ENCODE assay signal across 19 cellular contexts in the genomic region with DNA sequence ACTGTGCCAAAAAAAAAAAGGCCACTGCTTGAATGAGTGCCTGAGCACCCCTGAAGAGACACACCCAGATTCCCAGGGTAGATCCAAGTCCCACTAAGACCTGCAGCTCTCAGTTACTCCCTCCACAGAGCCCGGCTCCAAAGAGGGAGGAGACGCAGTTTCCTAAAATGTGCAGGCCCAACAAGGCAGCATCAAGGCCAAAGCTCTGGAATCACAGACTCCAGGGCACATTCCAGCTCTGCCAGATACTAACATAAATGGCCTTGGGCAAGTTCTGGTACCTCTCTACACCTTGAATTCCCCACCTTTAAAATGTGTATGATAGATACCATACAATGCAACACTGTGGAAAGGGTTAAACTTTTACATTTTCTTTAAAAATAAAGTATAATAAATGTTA. TPM values are rescaled to one million over a fixed set of nuclear protein-coding genes. Genes with fewer than 3 reads are reported as not detected.
DNase-seq lines count a peak whose midpoint lies in the region; ATAC-seq and TF ChIP-seq lines count a peak whose summit lies in the region.
"Had no signal": no experiment of that assay in that cellular context is flagged by ENCODE, and none has a peak within 500 bp of the region (broad histone marks: within the 10 kb centered on the region; RNA-seq: fewer than 3 reads in every experiment).

No MANE protein-coding gene starts in this region.

- H4K5ac ChIP-seq in mesendoderm (ENCODE audit: low read length) = no peak overlapping the region

- peaks cover 0 to 43% (median 0%) of the 10 kb centered on the region in 11 experiments; a peak in 5 of 22 replicates for H4K20me1 ChIP-seq in BLaER1 treated with 17β-estradiol and CSF1 and Interleukin-3, amounts not matched to agents 10 nM and 100 nM
- H4K20me1 ChIP-seq: BLaER1 had no signal

- H2BK5ac ChIP-seq in mesendoderm (ENCODE audit: low read length) = no peak overlapping the region

- no peak for TF ChIP-seq CTCF in HFFc6 (IDR thresholded peaks at IDR 0.05)
- TF ChIP-seq CTCF in endodermal cell (conservative IDR thresholded peaks at IDR 0.05) = no peak
- TF ChIP-seq CTCF in right lobe of liver (IDR thresholded peaks at IDR 0.05) = no peak

- H3K23ac ChIP-seq in mesendoderm (ENCODE audit: low read length) = no peak overlapping the region

- peak overlapping the region; percentile 63 for H3K27ac Mint-ChIP-seq in HFFc6
- H3K27ac Mint-ChIP-seq in endodermal cell = peak overlapping the region; percentile 35
- H3K27ac Mint-ChIP-seq: B cell; CD4-positive, alpha-beta T cell; CD8-positive, alpha-beta memory T cell had no signal

- no peaks in the 10 kb centered on the region for H3K27me3 ChIP-seq in BLaER1 treated with 17β-estradiol and CSF1 and Interleukin-3, amounts not matched to agents 10 nM and 100 nM
- no peaks in the 10 kb centered on the region for H3K27me3 ChIP-seq in endodermal cell (ENCODE audit: control insufficient read depth, insufficient read depth, low read length, poor library complexity, severe bottlenecking)
- H3K27me3 ChIP-seq in mesendoderm (ENCODE audit: insufficient read depth, low read length, poor library complexity) = no peaks in the 10 kb centered on the region
- H3K27me3 ChIP-seq in right lobe of liver = no peaks in the 10 kb centered on the region
- H3K27me3 ChIP-seq: BLaER1 had no signal

- no peak overlapping the region for H3K56ac ChIP-seq in mesendoderm (ENCODE audit: low read length)

- H3K79me1 ChIP-seq in mesendoderm (ENCODE audit: low read length) = no peaks in the 10 kb centered on the region

- no peak overlapping the region for H2BK15ac ChIP-seq in mesendoderm (replicated peaks; ENCODE audit: low read depth)

- H3K4me3 ChIP-seq in BLaER1 treated with 17β-estradiol and CSF1 and Interleukin-3, amounts not matched to agents 10 nM and 100 nM = no peak overlapping the region
- H3K4me3 ChIP-seq in endodermal cell (ENCODE audit: low read length) = no peak overlapping the region
- no peak overlapping the region for H3K4me3 ChIP-seq in mesendoderm (ENCODE audit: low read length)
- H3K4me3 ChIP-seq in right lobe of liver = no peak overlapping the region
- H3K4me3 ChIP-seq: BLaER1 had no signal

- no peak overlapping the region for H3K4ac ChIP-seq in mesendoderm (ENCODE audit: low read depth, low read length)

- H3K4me3 Mint-ChIP-seq in HFFc6 (no peak overlapping the region; the same call in 1 of the 2 replicates), endodermal cell (no peak overlapping the region)
- H3K4me3 Mint-ChIP-seq: B cell; CD14-positive monocyte; CD4-positive, alpha-beta T cell; CD8-positive, alpha-beta memory T cell had no signal

- H3K79me2 ChIP-seq in mesendoderm (ENCODE audit: control insufficient read depth, insufficient read depth, low read length) = no peaks in the 10 kb centered on the region

- no peaks in the 10 kb centered on the region for H3K9me3 Mint-ChIP-seq in HFFc6
- no peaks in the 10 kb centered on the region for H3K9me3 Mint-ChIP-seq in endodermal cell
- H3K9me3 Mint-ChIP-seq: CD4-positive, alpha-beta T cell had no signal

- ATAC-seq in GM19328 (IDR thresholded peaks at IDR 0.05; ENCODE audit: unreplicated experiment) = no peak
- ATAC-seq in right lobe of liver = no peak

- no peaks in the 10 kb centered on the region; a peak in 1 of 22 replicates for H3K36me3 ChIP-seq in BLaER1 treated with 17β-estradiol and CSF1 and Interleukin-3, amounts not matched to agents 10 nM and 100 nM
- H3K36me3 ChIP-seq in endodermal cell (ENCODE audit: control insufficient read depth, insufficient read depth, low read length) (no peaks in the 10 kb centered on the region), mesendoderm (ENCODE audit: control insufficient read depth, insufficient read depth, low read length) (no peaks in the 10 kb centered on the region), right lobe of liver (no peaks in the 10 kb centered on the region)
- H3K36me3 ChIP-seq: BLaER1 had no signal

- DNase-seq in HFFc6 = no peak
- DNase-seq in endodermal cell = no peak
- no peak for DNase-seq in mesendoderm
- DNase-seq in right lobe of liver = no peak
- DNase-seq in hippocampal formation (lab: John Stamatoyannopoulos, UW) = no peak
- no peak for DNase-seq in NCI-H446 (lab: John Stamatoyannopoulos, UW)
- DNase-seq: CD4-positive, alpha-beta T cell; CD8-positive, alpha-beta memory T cell; DMS 273 treated with DMSO at 0.1 percent for 48 hours; DMS79; GF-D8; GOT3; HCEC 1CT had no signal

- H3K4me2 ChIP-seq in BLaER1 treated with 17β-estradiol and CSF1 and Interleukin-3, amounts not matched to agents 10 nM and 100 nM = peak overlapping the region in 8 of 11 experiments; percentile 16 to 81 (median 66); a peak in 14 of 22 replicates
- H3K4me2 ChIP-seq in mesendoderm (ENCODE audit: low read length) = no peak overlapping the region
- H3K4me2 ChIP-seq: BLaER1 had no signal

- no peak overlapping the region for H2BK120ac ChIP-seq in mesendoderm (ENCODE audit: low read depth, low read length)

- peaks cover 63 to 96% (median 80%) of the 10 kb centered on the region in 10 experiments for H3K4me1 ChIP-seq in BLaER1 treated with 17β-estradiol and CSF1 and Interleukin-3, amounts not matched to agents 10 nM and 100 nM
- H3K4me1 ChIP-seq in endodermal cell (ENCODE audit: control insufficient read depth, insufficient read depth, low read length) (no peaks in the 10 kb centered on the region), mesendoderm (ENCODE audit: control insufficient read depth, low read depth, low read length) (peaks cover 2% of the 10 kb centered on the region), right lobe of liver (no peaks in the 10 kb centered on the region)

- no peak overlapping the region for H2AK5ac ChIP-seq in mesendoderm (ENCODE audit: low read length)

- no peak for TF ChIP-seq POLR2A in right lobe of liver (IDR thresholded peaks at IDR 0.05)

- no peak overlapping the region for H3K18ac ChIP-seq in mesendoderm (ENCODE audit: low read length)

- no peak overlapping the region for H4K8ac ChIP-seq in mesendoderm (ENCODE audit: low read depth, low read length)

- H3K36me3 Mint-ChIP-seq in HFFc6 (ENCODE audit: low read depth) (no peaks in the 10 kb centered on the region), endodermal cell (ENCODE audit: low read depth) (no peaks in the 10 kb centered on the region)
- H3K36me3 Mint-ChIP-seq: CD8-positive, alpha-beta memory T cell had no signal

- peak overlapping the region in 2 of 11 experiments; percentile 2 to 11; a peak in 1 of 22 replicates for H3K9ac ChIP-seq in BLaER1 treated with 17β-estradiol and CSF1 and Interleukin-3, amounts not matched to agents 10 nM and 100 nM
- no peak overlapping the region for H3K9ac ChIP-seq in endodermal cell (ENCODE audit: extremely low read depth, low read length, poor library complexity, severe bottlenecking)
- H3K9ac ChIP-seq in mesendoderm (ENCODE audit: low read length) = no peak overlapping the region
- H3K9ac ChIP-seq: BLaER1 had no signal

- no peaks in the 10 kb centered on the region for H3K27me3 Mint-ChIP-seq in HFFc6 (ENCODE audit: insufficient read depth)
- no peaks in the 10 kb centered on the region for H3K27me3 Mint-ChIP-seq in endodermal cell (ENCODE audit: insufficient read depth)
- H3K27me3 Mint-ChIP-seq: B cell; CD4-positive, alpha-beta T cell had no signal

- H3K27ac ChIP-seq in BLaER1 treated with 17β-estradiol and CSF1 and Interleukin-3, amounts not matched to agents 10 nM and 100 nM = peak overlapping the region in 4 of 11 experiments; percentile 10 to 35 (median 22); a peak in 4 of 22 replicates
- H3K27ac ChIP-seq in endodermal cell (ENCODE audit: low read depth, low read length) (no peak overlapping the region), mesendoderm (ENCODE audit: low read depth, low read length) (peak overlapping the region; percentile 23), right lobe of liver (no peak overlapping the region)
- H3K27ac ChIP-seq: 22Rv1, BLaER1 had no signal

- no peaks in the 10 kb centered on the region for H3K9me3 ChIP-seq in BLaER1 treated with 17β-estradiol and CSF1 and Interleukin-3, amounts not matched to agents 10 nM and 100 nM (replicated peaks in 1 of 11)
- H3K9me3 ChIP-seq in endodermal cell (ENCODE audit: control insufficient read depth, low read length) = no peaks in the 10 kb centered on the region
- no peaks in the 10 kb centered on the region for H3K9me3 ChIP-seq in right lobe of liver
- H3K9me3 ChIP-seq: BLaER1 had no signal

- peaks cover 46% of the 10 kb centered on the region for H3K4me1 Mint-ChIP-seq in HFFc6 (ENCODE audit: low read depth)
- no peaks in the 10 kb centered on the region for H3K4me1 Mint-ChIP-seq in endodermal cell

- 89 to 100% methylated on average over 1 to 2 of the region's 2 CpGs for whole genome bisulfite sequencing in endodermal cell (ENCODE audit: insufficient coverage in 1 of 2, insufficient read length in 1 of 2), 2 experiments
- WGBS in mesendoderm (ENCODE audit: extremely low coverage, insufficient coverage, low lambda C conversion rate) = no CpG with 5 or more reads among the region's 2 CpGs
- WGBS in right lobe of liver (ENCODE audit: insufficient coverage, low coverage, low lambda C conversion rate, missing lambda C conversion rate) = 83% methylated on average over 1 of the region's 2 CpGs

- intact Hi-C loops in right lobe of liver (cut with DNase I) = no loop called here

RNA-seq across cellular contexts. Expression of a gene that starts 57.0 kb away (rescaled TPM):
- total RNA-seq in HFFc6 (2021; fragmentation: NEBNext Ultra II Directional; extraction: Animal tissue kit (Norgen Biotek cat#: 25700)) = 1 to 10 TPM; 1.4 to 7.4 (median 3.1) TPM
- total RNA-seq in endodermal cell (10 to 100 TPM in 1 of 2 donors, 1 to 10 TPM in 1; 8.6 to 14.7 TPM), right lobe of liver (1 to 10 TPM; 1.6 to 7.1 (median 2.7) TPM)
- 7.1 TPM for polyA plus RNA-seq in endodermal cell (2013, experiment 1 of 2)
- 7.9 TPM for polyA plus RNA-seq in endodermal cell (2013, experiment 2 of 2)
- 14.3 TPM for polyA plus RNA-seq in mesendoderm (2013, experiment 1 of 2)
- 14.0 TPM for polyA plus RNA-seq in mesendoderm (2013, experiment 2 of 2)
